27 cellular contexts compared by ENCODE assay signal in genomic region chr16:27293343-27293742, GRCh38.
"Had no signal": no experiment of that assay in that cellular context is flagged by ENCODE, and none has a peak within 500 bp of the region (broad histone marks: within the 10 kb centered on the region; RNA-seq: fewer than 3 reads in every experiment).

No MANE protein-coding gene starts in this region.

- H3K4me3 Mint-ChIP-seq: dendritic cell treated with granulocyte-macrophage colony-stimulating factor and Interleukin-4, amounts not matched to agents 40 ng/mL and 50 ng/mL, for 4 days; endodermal cell; naive thymus-derived CD4-positive, alpha-beta T cell; nephron; neural progenitor cell; stimulated activated naive B cell treated with anti-CD40 and anti-IgM and Interleukin-4, amounts not matched to agents 10 μg/mL and 1 μg/mL and 100 μg/mL, for 72 hours; stimulated activated naive CD8-positive, alpha-beta T cell treated with anti-CD3 and anti-CD28 coated beads, Interleukin-15, Interleukin-2, amounts not matched to agents 100 ng/mL and 50 ng/mL, for 24 hours had no signal

- DNase-seq: colonic mucosa; effector CD8-positive, alpha-beta T cell; endodermal cell; foreskin keratinocyte; heart left ventricle; left cardiac atrium; left lung; mesenchymal stem cell; midbrain; naive thymus-derived CD4-positive, alpha-beta T cell; sigmoid colon; stimulated activated CD4-positive, alpha-beta T cell treated with anti-CD3 and anti-CD28 coated beads, Interleukin-2, amount 100 ng/mL, for 24 hours; stimulated activated CD4-positive, alpha-beta T cell treated with anti-CD3 and anti-CD28 coated beads, Interleukin-4, amount 100 ng/mL, for 24 hours; stimulated activated naive B cell treated with anti-CD40 and anti-IgM and Interleukin-4, amounts not matched to agents 10 μg/mL and 1 μg/mL and 100 μg/mL, for 72 hours; upper lobe of left lung had no signal

- H3K27me3 ChIP-seq: colonic mucosa, foreskin keratinocyte, gastroesophageal sphincter, heart left ventricle, hepatocyte, left lung, neural progenitor cell, sigmoid colon, tibial nerve, upper lobe of left lung had no signal

- H2AFZ ChIP-seq: hepatocyte, neural progenitor cell, parathyroid adenoma had no signal

- H3K9me3 ChIP-seq: colonic mucosa, gastroesophageal sphincter, heart left ventricle, left lung, sigmoid colon, thoracic aorta, tibial nerve, upper lobe of left lung had no signal

- H3K36me3 Mint-ChIP-seq: neural progenitor cell had no signal

- H3K4me3 ChIP-seq: colonic mucosa, gastroesophageal sphincter, heart left ventricle, hepatocyte, left lung, neural progenitor cell, sigmoid colon, thoracic aorta, tibial nerve, upper lobe of left lung had no signal

- H3K27ac Mint-ChIP-seq: dendritic cell treated with granulocyte-macrophage colony-stimulating factor and Interleukin-4, amounts not matched to agents 40 ng/mL and 50 ng/mL, for 4 days; endodermal cell; nephron; neural progenitor cell; progenitor cell of endocrine pancreas; stimulated activated naive B cell treated with anti-CD40 and anti-IgM and Interleukin-4, amounts not matched to agents 10 μg/mL and 1 μg/mL and 100 μg/mL, for 72 hours; stimulated activated naive CD8-positive, alpha-beta T cell treated with anti-CD3 and anti-CD28 coated beads, Interleukin-15, Interleukin-2, amounts not matched to agents 100 ng/mL and 50 ng/mL, for 24 hours had no signal

- H3K4me1 ChIP-seq: colonic mucosa, foreskin keratinocyte, left lung, neural progenitor cell, parathyroid adenoma, sigmoid colon, tibial nerve, upper lobe of left lung had no signal

- H3K79me2 ChIP-seq: hepatocyte, parathyroid adenoma had no signal

- H3K27ac ChIP-seq: colonic mucosa, epithelial cell of prostate, foreskin keratinocyte, gastroesophageal sphincter, heart left ventricle, hepatocyte, left lung, neural progenitor cell, parathyroid adenoma, sigmoid colon, thoracic aorta, tibial nerve, upper lobe of left lung had no signal

- H3K27me3 Mint-ChIP-seq: dendritic cell treated with granulocyte-macrophage colony-stimulating factor and Interleukin-4, amounts not matched to agents 40 ng/mL and 50 ng/mL, for 4 days; naive thymus-derived CD4-positive, alpha-beta T cell; stimulated activated naive B cell treated with anti-CD40 and anti-IgM and Interleukin-4, amounts not matched to agents 10 μg/mL and 1 μg/mL and 100 μg/mL, for 72 hours; stimulated activated naive CD8-positive, alpha-beta T cell treated with anti-CD3 and anti-CD28 coated beads, Interleukin-15, Interleukin-2, amounts not matched to agents 100 ng/mL and 50 ng/mL, for 24 hours had no signal

- H3K9ac ChIP-seq: neural progenitor cell, parathyroid adenoma had no signal

- ATAC-seq: esophagus mucosa; foreskin keratinocyte; gastroesophageal sphincter; heart left ventricle; left cardiac atrium; left lung; naive thymus-derived CD4-positive, alpha-beta T cell; stimulated activated naive B cell treated with anti-CD40 and anti-IgM and Interleukin-4, amounts not matched to agents 10 μg/mL and 1 μg/mL and 100 μg/mL, for 72 hours had no signal

- H3K9me3 Mint-ChIP-seq: dendritic cell treated with granulocyte-macrophage colony-stimulating factor and Interleukin-4, amounts not matched to agents 40 ng/mL and 50 ng/mL, for 4 days; endodermal cell; naive thymus-derived CD4-positive, alpha-beta T cell; nephron; neural progenitor cell; stimulated activated naive B cell treated with anti-CD40 and anti-IgM and Interleukin-4, amounts not matched to agents 10 μg/mL and 1 μg/mL and 100 μg/mL, for 72 hours; stimulated activated naive CD8-positive, alpha-beta T cell treated with anti-CD3 and anti-CD28 coated beads, Interleukin-15, Interleukin-2, amounts not matched to agents 100 ng/mL and 50 ng/mL, for 24 hours had no signal

- H3K4me1 Mint-ChIP-seq: endodermal cell, nephron, neural progenitor cell had no signal

- H3K4me2 ChIP-seq: hepatocyte, neural progenitor cell had no signal

- H3K36me3 ChIP-seq: colonic mucosa, gastroesophageal sphincter, heart left ventricle, left lung, neural progenitor cell, sigmoid colon, thoracic aorta, tibial nerve, upper lobe of left lung had no signal
